In the genomic region with DNA sequence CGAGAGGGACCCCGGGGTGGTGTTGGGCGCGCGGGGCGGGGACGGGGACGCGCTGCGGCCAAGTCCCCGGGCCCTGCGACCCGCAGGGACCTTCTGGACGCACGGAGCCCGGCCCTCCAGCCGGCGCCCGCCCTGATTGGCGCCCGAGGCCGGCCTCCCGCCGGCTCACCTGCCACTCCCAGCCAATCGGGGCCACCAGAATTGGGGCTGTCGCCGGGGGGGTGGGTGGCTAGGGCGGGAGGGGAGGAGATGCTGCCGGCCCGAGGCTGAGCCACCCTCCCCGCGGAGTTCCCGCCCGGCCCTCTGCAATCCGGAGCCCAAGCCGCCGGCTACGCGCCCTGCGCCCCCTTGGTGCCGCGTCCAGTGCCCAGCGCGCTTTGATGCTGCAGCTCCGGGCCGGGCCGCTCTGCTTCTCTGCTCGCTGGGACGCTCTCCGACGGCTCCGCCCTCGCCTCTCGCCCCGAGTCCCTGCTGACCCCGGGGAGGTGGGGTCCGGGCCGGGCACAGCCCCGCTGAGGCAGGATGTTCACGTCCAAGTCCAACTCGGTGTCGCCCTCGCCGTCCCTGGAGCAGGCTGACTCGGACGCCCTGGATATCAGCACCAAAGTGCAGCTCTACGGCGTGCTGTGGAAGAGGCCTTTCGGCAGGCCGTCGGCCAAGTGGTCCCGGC, we compare ENCODE assay signal across 8 cellular contexts. TPM values are rescaled to one million over a fixed set of nuclear protein-coding genes. Genes with fewer than 3 reads are reported as not detected.
DNase-seq lines count a peak whose midpoint lies in the region; ATAC-seq and TF ChIP-seq lines count a peak whose summit lies in the region.

Gene PLEKHD1 (plus strand): TSS at position 285 of the 670 bp plus-strand sequence. CDS start 238 bp downstream, at position 523.

- H3K4me1 ChIP-seq in mammary epithelial cell (ENCODE audit: insufficient read depth, low read length) (peaks cover 12% of the 10 kb centered on the region), liver (ENCODE audit: control insufficient read depth in 4 of 4, insufficient read depth in 4 of 4, low read length in 3 of 4) (peaks cover 10 to 17% (median 15%) of the 10 kb centered on the region in 4 donors), tibial artery (peaks cover 0 to 20% (median 16%) of the 10 kb centered on the region in 4 donors)

- DNase-seq in NCI-H2081 (lab: John Stamatoyannopoulos, UW) (peak; percentile 35 to 63), NCI-H2081 treated with DMSO at 0.1 percent for 48 hours (lab: John Stamatoyannopoulos, UW) (no peak), mammary epithelial cell (peak; percentile 5), tibial artery (no peak)

- H3K4me3 ChIP-seq in mammary epithelial cell (replicated peaks in 1 of 3; ENCODE audit: insufficient read depth in 1 of 3, low read depth in 2 of 3, low read length in 3 of 3) (peak within 1 kb of the TSS in 2 of 3 experiments; percentile 26 to 28), liver (ENCODE audit: low read depth in 1 of 3, low read length in 3 of 3) (peak within 1 kb of the TSS in 2 of 3 donors; percentile 43), tibial artery (peak within 1 kb of the TSS; percentile 22 to 44)

- CTCF ChIA-PET in mammary epithelial cell (lab: Charles Lee; ENCODE audit: low non-redundant PET): interaction anchor here (0.6 kb wide), 1 partner anchor 8 kb away, joined by 3 read pairs; no protein-coding TSS in a partner anchor

- no TSS peak for BruUV-seq in mammary epithelial cell (replicated peaks; lab: Mats Ljungman, UMichigan)

- TF ChIP-seq CTCF in mammary epithelial cell (conservative IDR thresholded peaks at IDR 0.05 in 1 of 2, IDR thresholded peaks at IDR 0.05 in 1 of 2; ENCODE audit: extremely low read depth in 1 of 2, insufficient read depth in 1 of 2, low read depth in 1 of 2, low read length in 2 of 2) (no peak), liver (IDR thresholded peaks at IDR 0.05; ENCODE audit: low read depth, low read length, missing input control) (no peak), tibial artery (IDR thresholded peaks at IDR 0.05) (no peak)

- TF ChIP-seq RAD21 in liver (IDR thresholded peaks at IDR 0.05): no peak

- ATAC-seq in GM19023 (IDR thresholded peaks at IDR 0.05; ENCODE audit: unreplicated experiment) (no peak), HG03108 (IDR thresholded peaks at IDR 0.05; ENCODE audit: unreplicated experiment) (no peak), HG02981 (IDR thresholded peaks at IDR 0.05; ENCODE audit: unreplicated experiment) (no peak)

- H3K4me2 ChIP-seq in mammary epithelial cell (ENCODE audit: insufficient read depth, low read depth, low read length): peak within 1 kb of the TSS; percentile 81

- intact Hi-C loops in mammary epithelial cell (cut with micrococcal nuclease) (no loop called here), tibial artery (cut with DNase I; ENCODE audit: low total_unique reads) (no loop called here)

- H3K79me2 ChIP-seq in mammary epithelial cell (ENCODE audit: insufficient read depth, low read length): no peaks in the 10 kb centered on the region

- H3K9ac ChIP-seq in mammary epithelial cell (ENCODE audit: insufficient read depth, low read length): no peak within 1 kb of the TSS
- no peak within 1 kb of the TSS for H3K9ac ChIP-seq in liver (ENCODE audit: low read depth in 1 of 2, low read length in 2 of 2)

- no CpG with 5 or more reads among the region's 72 CpGs for WGBS in mammary epithelial cell (ENCODE audit: low coverage, missing lambda C conversion rate)
- 2% methylated on average over 72 of the region's 72 CpGs for WGBS in liver

- H3K27me3 ChIP-seq in mammary epithelial cell (ENCODE audit: insufficient read depth, low read length) (peaks cover 21% of the 10 kb centered on the region), liver (ENCODE audit: control insufficient read depth in 4 of 4, insufficient read depth in 4 of 4, low read length in 3 of 4) (peaks cover 0 to 7% (median 1%) of the 10 kb centered on the region in 4 donors), tibial artery (peaks cover 0 to 56% of the 10 kb centered on the region in 2 donors)

- dilution Hi-C loops in mammary epithelial cell (cut with HindIII; ENCODE audit: low sequenced_read_pairs): no loop called here

- H2AFZ ChIP-seq in mammary epithelial cell (ENCODE audit: low read depth, low read length): no peak within 1 kb of the TSS

- H3K27ac ChIP-seq in mammary epithelial cell (ENCODE audit: insufficient read depth, low read depth, low read length) (no peak within 1 kb of the TSS), liver (ENCODE audit: low read depth in 1 of 2, low read length in 2 of 2) (no peak within 1 kb of the TSS), tibial artery (no peak within 1 kb of the TSS)

- in situ Hi-C loops in mammary epithelial cell (cut with MboI; ENCODE audit: low sequenced_read_pairs in 2 of 2): no loop called here

- no peaks in the 10 kb centered on the region for H3K36me3 ChIP-seq in mammary epithelial cell (ENCODE audit: insufficient read depth, low read length)
- H3K36me3 ChIP-seq in liver (ENCODE audit: control insufficient read depth in 4 of 4, insufficient read depth in 3 of 4, low read depth in 1 of 4, low read length in 3 of 4): no peaks in the 10 kb centered on the region
- H3K36me3 ChIP-seq in tibial artery: no peaks in the 10 kb centered on the region

- H4K20me1 ChIP-seq in mammary epithelial cell (ENCODE audit: insufficient read depth, low read length): no peaks in the 10 kb centered on the region

- H3K9me3 ChIP-seq in mammary epithelial cell (replicated peaks; ENCODE audit: insufficient read depth, low read length): no peaks in the 10 kb centered on the region
- H3K9me3 ChIP-seq in liver (ENCODE audit: control insufficient read depth in 4 of 4, low read length in 3 of 4): no peaks in the 10 kb centered on the region
- no peaks in the 10 kb centered on the region for H3K9me3 ChIP-seq in tibial artery

TF ChIP-seq in liver, 16 proteins besides CTCF, POLR2A, EP300 and RAD21:
- no peak for TF ChIP-seq FOXA1 (IDR thresholded peaks at IDR 0.05)
- TF ChIP-seq, protein P1, sequence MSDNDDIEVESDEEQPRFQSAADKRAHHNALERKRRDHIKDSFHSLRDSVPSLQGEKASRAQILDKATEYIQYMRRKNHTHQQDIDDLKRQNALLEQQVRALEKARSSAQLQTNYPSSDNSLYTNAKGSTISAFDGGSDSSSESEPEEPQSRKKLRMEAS (IDR thresholded peaks at IDR 0.05): no peak
- TF ChIP-seq EGR1 (IDR thresholded peaks at IDR 0.05; ENCODE audit: low read depth in 2 of 2): no peak
- no peak for TF ChIP-seq NR2F2 (IDR thresholded peaks at IDR 0.05)
- no peak for TF ChIP-seq YY1 (IDR thresholded peaks at IDR 0.05)
- no peak for TF ChIP-seq RXRA (IDR thresholded peaks at IDR 0.05)
- no peak for TF ChIP-seq HNF4A (conservative IDR thresholded peaks at IDR 0.05)
- TF ChIP-seq FOXA2 (IDR thresholded peaks at IDR 0.05): no peak
- no peak for TF ChIP-seq TAF1 (conservative IDR thresholded peaks at IDR 0.05)
- TF ChIP-seq, protein P2, sequence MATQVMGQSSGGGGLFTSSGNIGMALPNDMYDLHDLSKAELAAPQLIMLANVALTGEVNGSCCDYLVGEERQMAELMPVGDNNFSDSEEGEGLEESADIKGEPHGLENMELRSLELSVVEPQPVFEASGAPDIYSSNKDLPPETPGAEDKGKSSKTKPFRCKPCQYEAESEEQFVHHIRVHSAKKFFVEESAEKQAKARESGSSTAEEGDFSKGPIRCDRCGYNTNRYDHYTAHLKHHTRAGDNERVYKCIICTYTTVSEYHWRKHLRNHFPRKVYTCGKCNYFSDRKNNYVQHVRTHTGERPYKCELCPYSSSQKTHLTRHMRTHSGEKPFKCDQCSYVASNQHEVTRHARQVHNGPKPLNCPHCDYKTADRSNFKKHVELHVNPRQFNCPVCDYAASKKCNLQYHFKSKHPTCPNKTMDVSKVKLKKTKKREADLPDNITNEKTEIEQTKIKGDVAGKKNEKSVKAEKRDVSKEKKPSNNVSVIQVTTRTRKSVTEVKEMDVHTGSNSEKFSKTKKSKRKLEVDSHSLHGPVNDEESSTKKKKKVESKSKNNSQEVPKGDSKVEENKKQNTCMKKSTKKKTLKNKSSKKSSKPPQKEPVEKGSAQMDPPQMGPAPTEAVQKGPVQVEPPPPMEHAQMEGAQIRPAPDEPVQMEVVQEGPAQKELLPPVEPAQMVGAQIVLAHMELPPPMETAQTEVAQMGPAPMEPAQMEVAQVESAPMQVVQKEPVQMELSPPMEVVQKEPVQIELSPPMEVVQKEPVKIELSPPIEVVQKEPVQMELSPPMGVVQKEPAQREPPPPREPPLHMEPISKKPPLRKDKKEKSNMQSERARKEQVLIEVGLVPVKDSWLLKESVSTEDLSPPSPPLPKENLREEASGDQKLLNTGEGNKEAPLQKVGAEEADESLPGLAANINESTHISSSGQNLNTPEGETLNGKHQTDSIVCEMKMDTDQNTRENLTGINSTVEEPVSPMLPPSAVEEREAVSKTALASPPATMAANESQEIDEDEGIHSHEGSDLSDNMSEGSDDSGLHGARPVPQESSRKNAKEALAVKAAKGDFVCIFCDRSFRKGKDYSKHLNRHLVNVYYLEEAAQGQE (IDR thresholded peaks at IDR 0.05): no peak
- TF ChIP-seq, protein P3, sequence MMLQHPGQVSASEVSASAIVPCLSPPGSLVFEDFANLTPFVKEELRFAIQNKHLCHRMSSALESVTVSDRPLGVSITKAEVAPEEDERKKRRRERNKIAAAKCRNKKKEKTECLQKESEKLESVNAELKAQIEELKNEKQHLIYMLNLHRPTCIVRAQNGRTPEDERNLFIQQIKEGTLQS (IDR thresholded peaks at IDR 0.05): no peak
- no peak for TF ChIP-seq GABPA (IDR thresholded peaks at IDR 0.05 in 1 of 2, conservative IDR thresholded peaks at IDR 0.05 in 1 of 2)
- TF ChIP-seq, protein P4, sequence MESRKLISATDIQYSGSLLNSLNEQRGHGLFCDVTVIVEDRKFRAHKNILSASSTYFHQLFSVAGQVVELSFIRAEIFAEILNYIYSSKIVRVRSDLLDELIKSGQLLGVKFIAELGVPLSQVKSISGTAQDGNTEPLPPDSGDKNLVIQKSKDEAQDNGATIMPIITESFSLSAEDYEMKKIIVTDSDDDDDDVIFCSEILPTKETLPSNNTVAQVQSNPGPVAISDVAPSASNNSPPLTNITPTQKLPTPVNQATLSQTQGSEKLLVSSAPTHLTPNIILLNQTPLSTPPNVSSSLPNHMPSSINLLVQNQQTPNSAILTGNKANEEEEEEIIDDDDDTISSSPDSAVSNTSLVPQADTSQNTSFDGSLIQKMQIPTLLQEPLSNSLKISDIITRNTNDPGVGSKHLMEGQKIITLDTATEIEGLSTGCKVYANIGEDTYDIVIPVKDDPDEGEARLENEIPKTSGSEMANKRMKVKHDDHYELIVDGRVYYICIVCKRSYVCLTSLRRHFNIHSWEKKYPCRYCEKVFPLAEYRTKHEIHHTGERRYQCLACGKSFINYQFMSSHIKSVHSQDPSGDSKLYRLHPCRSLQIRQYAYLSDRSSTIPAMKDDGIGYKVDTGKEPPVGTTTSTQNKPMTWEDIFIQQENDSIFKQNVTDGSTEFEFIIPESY (IDR thresholded peaks at IDR 0.05): no peak
- no peak for TF ChIP-seq HNF4G (IDR thresholded peaks at IDR 0.05)
- no peak for TF ChIP-seq SP1 (IDR thresholded peaks at IDR 0.05)
- no peak for TF ChIP-seq JUND (IDR thresholded peaks at IDR 0.05)

RNA-seq across cellular contexts. Expression of gene PLEKHD1, which starts in this region (rescaled TPM):
- not detected for total RNA-seq in mammary epithelial cell
- polyA plus RNA-seq in mammary epithelial cell: not detected
- polyA minus RNA-seq in mammary epithelial cell: not detected
- total RNA-seq in liver: under 1 TPM; 0.05 to 0.08 TPM
- under 1 TPM in 1 of 2 donors, not detected in 1; 0.06 TPM for polyA plus RNA-seq in liver

Comparison
In these comparisons a context has a peak if more than half of its experiments do, and no peak if none do; other contexts are left out.
1. DNase-seq: peak in NCI-H2081 (2 of 2); none in NCI-H2081 treated with DMSO at 0.1 percent for 48 hours (single experiment) and tibial artery (0 of 2).
2. Peak in DNase-seq, H3K4me3 ChIP-seq and H3K4me2 ChIP-seq in mammary epithelial cell; RNA of the gene not detected or under 1 TPM.
3. Peak in every context shown above with its lines, with median percentiles within 50 percentile points of each other: H3K4me3 ChIP-seq.